ENCODE assay signal across 8 cellular contexts in genomic region chr7:138002096-138002827, GRCh38. TPM values are rescaled to one million over a fixed set of nuclear protein-coding genes. Genes with fewer than 3 reads are reported as not detected.
A peak's percentile ranks its signal among the peaks of the same experiment; 100 is the strongest.
DNase-seq lines count a peak whose midpoint lies in the region; ATAC-seq and TF ChIP-seq lines count a peak whose summit lies in the region.

No MANE protein-coding gene starts in this region.

- POLR2A ChIA-PET in GM10248 (lab: Yijun Ruan, JAX) = interaction anchor here (1.2 kb wide), 1 partner anchor 43 kb away, joined by 4 read pairs; no protein-coding TSS in a partner anchor

- H3K36me3 ChIP-seq in testis (ENCODE audit: low read depth, missing control alignments) = no peaks in the 10 kb centered on the region

- TF ChIP-seq CTCF in GM10248 (IDR thresholded peaks at IDR 0.05; ENCODE audit: control extremely low read depth, extremely low read depth, low read depth, missing control alignments) = peak; percentile 72
- peak; percentile 97 for TF ChIP-seq CTCF in glutamatergic neuron (IDR thresholded peaks at IDR 0.05; ENCODE audit: partially characterized antibody, unreplicated experiment)
- TF ChIP-seq CTCF in omental fat pad (IDR thresholded peaks at IDR 0.05) = peak in 2 of 3 donors; percentile 86 to 89
- peak; percentile 94 to 97 (median 96) for TF ChIP-seq CTCF in testis (IDR thresholded peaks at IDR 0.05)

- H3K4me1 Mint-ChIP-seq in activated naive CD8-positive, alpha-beta T cell treated with anti-CD3 and anti-CD28 coated beads for 36 hours = peaks cover 24% of the 10 kb centered on the region
- H3K4me1 Mint-ChIP-seq in glutamatergic neuron (ENCODE audit: low read depth, unreplicated experiment) = peaks cover 17% of the 10 kb centered on the region

- DNase-seq in GM10248 (ENCODE audit: extremely low spot score) (peak; percentile 95), NCI-H1092 treated with DMSO at 0.1 percent for 48 hours (lab: John Stamatoyannopoulos, UW) (peak; percentile 100), SKM-1 (lab: John Stamatoyannopoulos, UW; ENCODE audit: unreplicated experiment) (peak; percentile 99), glutamatergic neuron (peak; percentile 98), omental fat pad (ENCODE audit: low spot score) (peak; percentile 96), testis (peak; percentile 99)
- DNase-seq in activated naive CD8-positive, alpha-beta T cell treated with anti-CD3 and anti-CD28 coated beads for 36 hours = peak; percentile 97

- H3K4me3 Mint-ChIP-seq in activated naive CD8-positive, alpha-beta T cell treated with anti-CD3 and anti-CD28 coated beads for 36 hours = peak overlapping the region; percentile 93
- H3K4me3 Mint-ChIP-seq in glutamatergic neuron (ENCODE audit: unreplicated experiment) = peak overlapping the region; percentile 97

- 2% methylated on average over 26 to 28 of the region's 28 CpGs for WGBS in testis, 2 donors

- H3K27ac Mint-ChIP-seq in activated naive CD8-positive, alpha-beta T cell treated with anti-CD3 and anti-CD28 coated beads for 36 hours = peak overlapping the region; percentile 94
- H3K27ac Mint-ChIP-seq in glutamatergic neuron (ENCODE audit: unreplicated experiment) = peak overlapping the region; percentile 96

- intact Hi-C loops in testis (cut with DNase I; ENCODE audit: low total_unique reads) = loop anchor here (10.0 kb wide), 1 partner anchor 347 kb away; no protein-coding TSS in a partner anchor

- H3K27ac ChIP-seq in testis = peak overlapping the region; percentile 94

- no peak for TF ChIP-seq POLR2A in testis (IDR thresholded peaks at IDR 0.05)

- no peaks in the 10 kb centered on the region for H3K9me3 Mint-ChIP-seq in activated naive CD8-positive, alpha-beta T cell treated with anti-CD3 and anti-CD28 coated beads for 36 hours
- peaks cover 13% of the 10 kb centered on the region for H3K9me3 Mint-ChIP-seq in glutamatergic neuron (ENCODE audit: unreplicated experiment)

- H3K4me1 ChIP-seq in testis = peaks cover 12% of the 10 kb centered on the region

- H3K9me3 ChIP-seq in testis = no peaks in the 10 kb centered on the region

- ATAC-seq in HG02642 (IDR thresholded peaks at IDR 0.05; ENCODE audit: poor library complexity, unreplicated experiment) = peak; percentile 96
- ATAC-seq in omental fat pad (ENCODE audit: low FRiP score) = peak; percentile 98

- CTCF ChIA-PET in GM10248 (lab: Yijun Ruan, JAX) = interaction anchor here (0.7 to 22.4 kb wide), 46 partner anchors 7 to 412 kb away, joined by 3 to 494 read pairs (median 4); no protein-coding TSS in a partner anchor

- H3K36me3 Mint-ChIP-seq in activated naive CD8-positive, alpha-beta T cell treated with anti-CD3 and anti-CD28 coated beads for 36 hours = peaks cover 5% of the 10 kb centered on the region
- H3K36me3 Mint-ChIP-seq in glutamatergic neuron (ENCODE audit: unreplicated experiment) = no peaks in the 10 kb centered on the region

- peak overlapping the region; percentile 82 to 96 for H3K4me3 ChIP-seq in testis

- H3K27me3 ChIP-seq in testis = no peaks in the 10 kb centered on the region

- no peaks in the 10 kb centered on the region for H3K27me3 Mint-ChIP-seq in activated naive CD8-positive, alpha-beta T cell treated with anti-CD3 and anti-CD28 coated beads for 36 hours
- H3K27me3 Mint-ChIP-seq in glutamatergic neuron (ENCODE audit: unreplicated experiment) = peaks cover 4% of the 10 kb centered on the region

RNA-seq across cellular contexts. Expression of gene CREB3L2, which starts 0.4 kb away (rescaled TPM):
- total RNA-seq in activated naive CD8-positive, alpha-beta T cell treated with anti-CD3 and anti-CD28 coated beads for 36 hours = 10 to 100 TPM; 20.4 to 21.8 TPM
- total RNA-seq in glutamatergic neuron (ENCODE audit: unreplicated experiment) = 45.4 TPM
- 10 to 100 TPM; 35.6 to 50.4 (median 42.8) TPM for total RNA-seq in omental fat pad
- total RNA-seq in testis = 10 to 100 TPM; 23.4 to 23.9 TPM
- 22.0 TPM for polyA plus RNA-seq in testis (ENCODE audit: insufficient read depth, low read depth, low replicate concordance)

Comparison
In these comparisons a context has a peak if more than half of its experiments do, and no peak if none do; other contexts are left out.
1. Peak in every context shown above with its lines: DNase-seq, ATAC-seq, H3K4me3 ChIP-seq and H3K27ac ChIP-seq.